In the genomic region with DNA sequence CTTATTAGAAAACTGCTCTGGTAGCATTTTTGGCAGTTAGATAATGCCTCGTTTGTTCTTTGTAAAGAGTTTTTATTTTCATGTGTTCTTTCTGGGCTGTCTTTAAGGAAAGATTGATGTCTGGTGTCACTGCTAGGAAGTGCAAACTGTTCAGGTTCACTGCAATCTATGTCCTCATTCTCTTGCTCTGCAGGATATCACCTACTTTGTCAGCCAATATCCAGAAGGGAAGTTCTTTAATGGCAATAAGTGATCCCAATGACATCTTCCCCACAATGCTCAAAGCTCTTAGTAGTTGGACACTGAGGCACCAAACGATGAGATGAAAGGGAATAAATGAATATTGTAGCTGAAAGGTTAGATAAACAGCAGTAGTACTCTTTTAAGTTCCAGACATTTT, we compare ENCODE assay signal across 30 cellular contexts.
"Had no signal": no experiment of that assay in that cellular context is flagged by ENCODE, and none has a peak within 500 bp of the region (broad histone marks: within the 10 kb centered on the region; RNA-seq: fewer than 3 reads in every experiment).

No MANE protein-coding gene starts in this region.

- H3K9me3 ChIP-seq: ascending aorta, breast epithelium, colonic mucosa had no signal

- H3K27ac ChIP-seq: ascending aorta, breast epithelium, cardiac muscle cell, colonic mucosa, epithelial cell of prostate, esophagus squamous epithelium, heart left ventricle, WERI-Rb-1 had no signal

- DNase-seq: activated B cell treated with CpG ODN at 0.5 μM for 24 hours; activated CD4-positive, alpha-beta memory T cell treated with anti-CD3 and anti-CD28 coated beads for 36 hours; activated CD4-positive, alpha-beta T cell treated with anti-CD3 and anti-CD28 coated beads for 36 hours; activated CD4-positive, alpha-beta T cell treated with anti-CD3 and anti-CD28 coated beads, Interleukin-2, amount 10 ng/mL, durations not matched to agents 24 days and 14 days; activated CD4-positive, CD25-positive, alpha-beta regulatory T cell treated with anti-CD3 and anti-CD28 coated beads, Interleukin-2, amount 50 U/mL, for 72 hours; activated CD8-positive, alpha-beta memory T cell treated with anti-CD3 and anti-CD28 coated beads, Interleukin-2, amount 50 U/mL, for 48 hours; activated gamma-delta T cell; activated naive CD4-positive, alpha-beta T cell; activated naive CD4-positive, alpha-beta T cell treated with anti-CD3 and anti-CD28 coated beads, Interleukin-2, amount 10 ng/mL, durations not matched to agents 7 days and 5 days; activated naive CD8-positive, alpha-beta T cell treated with anti-CD3 and anti-CD28 coated beads, Interleukin-2, amount 10 ng/mL, durations not matched to agents 7 days and 5 days; activated T-cell treated with anti-CD3 and anti-CD28 coated beads for 4 hours; activated T-cell treated with anti-CD3 and anti-CD28 coated beads, Interleukin-2, amount 50 U/mL, for 24 hours; activated T-cell treated with anti-CD3 and anti-CD28 coated beads, Interleukin-2, amount 50 U/mL, for 72 hours; central memory CD4-positive, alpha-beta T cell; cerebellar nuclear complex; colonic mucosa; effector CD8-positive, alpha-beta T cell; esophagus squamous epithelium; heart left ventricle; T-helper 1 cell; T-helper 17 cell; T1000; WERI-Rb-1 had no signal

- H3K4me1 ChIP-seq: ascending aorta, breast epithelium, colonic mucosa, esophagus squamous epithelium, heart left ventricle had no signal

- H3K36me3 ChIP-seq: ascending aorta, breast epithelium, cardiac muscle cell, colonic mucosa, esophagus squamous epithelium, heart left ventricle, WERI-Rb-1 had no signal

- ATAC-seq: activated CD4-positive, alpha-beta T cell treated with anti-CD3 and anti-CD28 coated beads for 36 hours; activated naive CD4-positive, alpha-beta T cell treated with anti-CD3 and anti-CD28 coated beads, Interleukin-2, amount 50 U/mL, for 72 hours; activated T-cell treated with anti-CD3 and anti-CD28 coated beads, Interleukin-2, amount 50 U/mL, for 72 hours; heart left ventricle; T-helper 17 cell had no signal

- H3K27me3 ChIP-seq: ascending aorta, breast epithelium, cardiac muscle cell, colonic mucosa, esophagus squamous epithelium, heart left ventricle had no signal

- FAIRE-seq: endometrium, endothelial cell of umbilical vein had no signal

- H3K4me3 ChIP-seq: ascending aorta, breast epithelium, cardiac muscle cell, colonic mucosa, esophagus squamous epithelium, heart left ventricle had no signal
